8 cellular contexts compared by ENCODE assay signal in genomic region chr1:223706077-223706988, GRCh38. TPM values are rescaled to one million over a fixed set of nuclear protein-coding genes. Genes with fewer than 3 reads are reported as not detected.
DNase-seq lines count a peak whose midpoint lies in the region; ATAC-seq, FAIRE-seq and TF ChIP-seq lines count a peak whose summit lies in the region.

No MANE protein-coding gene starts in this region.

- H3K4me2 ChIP-seq in A549, result peak overlapping the region; percentile 70

- 0 out of 3 replicates have a peak overlapping the region, but pooled peaks have one; percentile 4 for H3K4me3 ChIP-seq in A549

- TF ChIP-seq POLR2A in A549 (IDR thresholded peaks at IDR 0.05; ENCODE audit: low read length), result no peak

- 4% methylated on average over 12 of the region's 12 CpGs for WGBS in A549 (ENCODE audit: missing lambda C conversion rate)

- TF ChIP-seq EP300 in A549 (IDR thresholded peaks at IDR 0.05), result no peak

- no peak for FAIRE-seq in A549 (lab: Jason Lieb, UNC)

- DNase-seq in A549 (ENCODE audit: low read depth in 1 of 2, low spot score in 1 of 2) (peak in 1 of 2 experiments; percentile 85), NCI-H1092 treated with DMSO at 0.1 percent for 48 hours (lab: John Stamatoyannopoulos, UW) (peak; percentile 94), amniotic epithelial cell (ENCODE audit: low read depth) (peak; percentile 97), left kidney (ENCODE audit: low read depth, low spot score) (peak; percentile 52), NCI-H2081 treated with DMSO at 0.1 percent for 48 hours (lab: John Stamatoyannopoulos, UW) (no peak), cortex of kidney (lab: John Stamatoyannopoulos, UW) (no peak), KG1 (lab: John Stamatoyannopoulos, UW) (no peak)

- TF ChIP-seq CTCF in A549 (IDR thresholded peaks at IDR 0.05), result no peak

- POLR2A ChIA-PET in A549 (lab: Yijun Ruan, JAX), result interaction anchor here (0.6 to 2.7 kb wide), 6 partner anchors 12 to 1216 kb away, joined by 3 to 16 read pairs (median 6); no protein-coding TSS in a partner anchor

- ATAC-seq in A549 (peak; percentile 9 to 17; a peak in 5 of 6 replicates), HG03520 (IDR thresholded peaks at IDR 0.05; ENCODE audit: unreplicated experiment) (no peak)

- H3K27ac ChIP-seq in A549, result peak overlapping the region; percentile 99

- no peak for TF ChIP-seq RAD21 in A549 (conservative IDR thresholded peaks at IDR 0.05 in 1 of 2, IDR thresholded peaks at IDR 0.05 in 1 of 2)

- CTCF ChIA-PET in A549 (lab: Yijun Ruan, JAX), result interaction anchor here (0.7 to 5.7 kb wide), 12 partner anchors 8 to 139 kb away, joined by 3 to 48 read pairs (median 3); partner anchors contain the start of gene TP53BP2

- no peaks in the 10 kb centered on the region for H3K9me3 ChIP-seq in A549

- peaks cover 90% of the 10 kb centered on the region for H3K4me1 ChIP-seq in A549

TF ChIP-seq in A549, 52 proteins besides CTCF, POLR2A, EP300 and RAD21 (continues in another document):
- peak in 1 of 2 experiments; percentile 28; a peak in 1 of 5 replicates for TF ChIP-seq JUN (IDR thresholded peaks at IDR 0.05)
- no peak for TF ChIP-seq HOXA7 (CRISPR knock-in tag; IDR thresholded peaks at IDR 0.05)
- no peak for TF ChIP-seq SMC3 (IDR thresholded peaks at IDR 0.05)
- no peak for TF ChIP-seq HEYL (CRISPR knock-in tag; IDR thresholded peaks at IDR 0.05)
- no peak for TF ChIP-seq ATOH8 (CRISPR knock-in tag; IDR thresholded peaks at IDR 0.05; ENCODE audit: low read depth)
- no peak for TF ChIP-seq FOSB (CRISPR knock-in tag; IDR thresholded peaks at IDR 0.05)
- peak; percentile 99 for TF ChIP-seq GATA3 (IDR thresholded peaks at IDR 0.05; ENCODE audit: borderline replicate concordance)
- no peak for TF ChIP-seq MYC (IDR thresholded peaks at IDR 0.05; ENCODE audit: borderline replicate concordance, low read length)
- TF ChIP-seq SREBF2 (IDR thresholded peaks at IDR 0.05), result no peak
- TF ChIP-seq ZNF302 (CRISPR knock-in tag; IDR thresholded peaks at IDR 0.05), result no peak
- TF ChIP-seq HOXB5 (CRISPR knock-in tag; IDR thresholded peaks at IDR 0.05), result no peak
- TF ChIP-seq PBX3 (IDR thresholded peaks at IDR 0.05), result no peak
- 0 out of 2 replicates have a peak, but pooled peaks have one; percentile 11 for TF ChIP-seq FOSL2 (IDR thresholded peaks at IDR 0.05)
- peak; percentile 49 for TF ChIP-seq FOSL2 (CRISPR knock-in tag; IDR thresholded peaks at IDR 0.05)
- TF ChIP-seq ESRRA (IDR thresholded peaks at IDR 0.05; ENCODE audit: borderline replicate concordance, low read length), result no peak
- no peak; the same call in 1 of the 2 replicates for TF ChIP-seq JUNB (IDR thresholded peaks at IDR 0.05)
- TF ChIP-seq MAZ (IDR thresholded peaks at IDR 0.05; ENCODE audit: borderline replicate concordance, low read depth, low read length), result no peak
- TF ChIP-seq CBX2 (IDR thresholded peaks at IDR 0.05; ENCODE audit: borderline replicate concordance, low read depth), result no peak
- TF ChIP-seq EHMT2 (IDR thresholded peaks at IDR 0.05; ENCODE audit: low read depth), result no peak
- no peak for TF ChIP-seq NPAS2 (CRISPR knock-in tag; IDR thresholded peaks at IDR 0.05; ENCODE audit: borderline replicate concordance)
- no peak for TF ChIP-seq USF2 (IDR thresholded peaks at IDR 0.05)
- TF ChIP-seq FOXS1 (CRISPR knock-in tag; IDR thresholded peaks at IDR 0.05), result no peak
- no peak for TF ChIP-seq POLR2AphosphoS2 (conservative IDR thresholded peaks at IDR 0.05; ENCODE audit: low read length)
- TF ChIP-seq RNF2 (IDR thresholded peaks at IDR 0.05; ENCODE audit: borderline replicate concordance, low read depth), result no peak
- no peak for TF ChIP-seq NR3C1 (IDR thresholded peaks at IDR 0.05)
- no peak for TF ChIP-seq E2F6 (IDR thresholded peaks at IDR 0.05; ENCODE audit: borderline replicate concordance, low read depth)
- peak; percentile 18; the same call in 1 of the 2 replicates for TF ChIP-seq CHD4 (IDR thresholded peaks at IDR 0.05; ENCODE audit: borderline replicate concordance)
- no peak for TF ChIP-seq PHF8 (IDR thresholded peaks at IDR 0.05; ENCODE audit: borderline replicate concordance, low read depth)
- peak; percentile 62 to 82; a peak in 3 of 4 replicates for TF ChIP-seq CEBPB (IDR thresholded peaks at IDR 0.05)
- TF ChIP-seq HOXB13 (CRISPR knock-in tag; IDR thresholded peaks at IDR 0.05; ENCODE audit: low read depth), result no peak
- TF ChIP-seq HMGXB4 (CRISPR knock-in tag; IDR thresholded peaks at IDR 0.05; ENCODE audit: borderline replicate concordance), result no peak
- TF ChIP-seq TFCP2L1 (CRISPR knock-in tag; IDR thresholded peaks at IDR 0.05), result no peak
- no peak for TF ChIP-seq HES2 (IDR thresholded peaks at IDR 0.05)
- TF ChIP-seq NFE2L2 (conservative IDR thresholded peaks at IDR 0.05; ENCODE audit: low read length), result no peak

RNA-seq across cellular contexts. Expression of gene CAPN2, which starts 6.0 kb away (rescaled TPM):
- polyA plus RNA-seq in A549 (2011; rRNA removed) (199 and 217 TPM in 2 replicates), A549 (2017; fragmentation: RNase III; extraction: RNeasy Plus Mini Kit Qiagen cat#74134 plus additional on column Dnase treatment) (285 to 327 TPM (median 300 TPM) in 3 replicates)
- 132 and 138 TPM in 2 replicates for polyA plus RNA-seq in A549 (2012; cell fraction: cytosol; rRNA removed)
- polyA plus RNA-seq in A549 (2012; cell fraction: nucleus; rRNA removed), result 115 and 134 TPM in 2 replicates
- 153 and 163 TPM in 2 replicates for polyA minus RNA-seq in A549 (2011; rRNA and poly(A)+ RNA removed)

RNA-seq across cellular contexts. Expression of gene CAPN8, which starts 40.8 kb away (rescaled TPM):
- polyA plus RNA-seq in A549 (2011; rRNA removed) (1.5 and 2.4 TPM in 2 replicates), A549 (2017; fragmentation: RNase III; extraction: RNeasy Plus Mini Kit Qiagen cat#74134 plus additional on column Dnase treatment) (0.20 to 0.51 TPM (median 0.39 TPM) in 3 replicates)
- 0.13 and 0.25 TPM in 2 replicates for polyA plus RNA-seq in A549 (2012; cell fraction: cytosol; rRNA removed)
- 1.5 and 2.3 TPM in 2 replicates for polyA plus RNA-seq in A549 (2012; cell fraction: nucleus; rRNA removed)
- polyA minus RNA-seq in A549 (2011; rRNA and poly(A)+ RNA removed), result 0.87 and 1.5 TPM in 2 replicates

Comparison
In these comparisons a context has a peak if more than half of its experiments do, and no peak if none do; other contexts are left out.
1. DNase-seq: peak in NCI-H1092 treated with DMSO at 0.1 percent for 48 hours (single experiment), amniotic epithelial cell (single experiment) and left kidney (single experiment); none in NCI-H2081 treated with DMSO at 0.1 percent for 48 hours (single experiment), cortex of kidney (single experiment) and KG1 (single experiment).